8 cellular contexts compared by ENCODE assay signal in genomic region chr15:68797589-68798377, GRCh38.
DNase-seq lines count a peak whose midpoint lies in the region; ATAC-seq lines count a peak whose summit lies in the region.

No MANE protein-coding gene starts in this region.

- peaks cover 81% of the 10 kb centered on the region for H3K36me3 Mint-ChIP-seq in activated T-cell treated with anti-CD3 and anti-CD28 coated beads, Interleukin-2, amount 50 U/mL, for 24 hours (ENCODE audit: low read depth)
- H3K36me3 Mint-ChIP-seq in activated naive CD8-positive, alpha-beta T cell treated with anti-CD3 and anti-CD28 coated beads, Interleukin-2, amount 50 U/mL, for 24 hours (ENCODE audit: low read depth), result peaks cover 20% of the 10 kb centered on the region

- H3K9ac ChIP-seq in subcutaneous abdominal adipose tissue (ENCODE audit: low read length in 5 of 5), result peak overlapping the region in 3 of 5 donors; percentile 2 to 26 (median 7)

- H3K4me3 ChIP-seq in subcutaneous abdominal adipose tissue (ENCODE audit: low read depth in 1 of 5, low read length in 5 of 5), result no peak overlapping the region

- no peaks in the 10 kb centered on the region for H3K9me3 Mint-ChIP-seq in activated T-cell treated with anti-CD3 and anti-CD28 coated beads, Interleukin-2, amount 50 U/mL, for 24 hours
- no peaks in the 10 kb centered on the region for H3K9me3 Mint-ChIP-seq in activated naive CD8-positive, alpha-beta T cell treated with anti-CD3 and anti-CD28 coated beads, Interleukin-2, amount 50 U/mL, for 24 hours

- H3K4me1 Mint-ChIP-seq in activated T-cell treated with anti-CD3 and anti-CD28 coated beads, Interleukin-2, amount 50 U/mL, for 24 hours (ENCODE audit: low read depth), result peaks cover 96% of the 10 kb centered on the region
- H3K4me1 Mint-ChIP-seq in activated naive CD8-positive, alpha-beta T cell treated with anti-CD3 and anti-CD28 coated beads, Interleukin-2, amount 50 U/mL, for 24 hours, result peaks cover 89% of the 10 kb centered on the region

- no peaks in the 10 kb centered on the region for H3K27me3 Mint-ChIP-seq in activated T-cell treated with anti-CD3 and anti-CD28 coated beads, Interleukin-2, amount 50 U/mL, for 24 hours
- H3K27me3 Mint-ChIP-seq in activated naive CD8-positive, alpha-beta T cell treated with anti-CD3 and anti-CD28 coated beads, Interleukin-2, amount 50 U/mL, for 24 hours, result no peaks in the 10 kb centered on the region

- H3K27me3 ChIP-seq in subcutaneous abdominal adipose tissue (ENCODE audit: control insufficient read depth in 5 of 5, insufficient read depth in 4 of 5, low read length in 5 of 5), result no peaks in the 10 kb centered on the region

- ATAC-seq in activated naive CD8-positive, alpha-beta T cell treated with anti-CD3 and anti-CD28 coated beads, Interleukin-2, amount 50 U/mL, for 24 hours, result peak; percentile 44
- ATAC-seq in GM21825 (IDR thresholded peaks at IDR 0.05; ENCODE audit: unreplicated experiment), result no peak
- no peak for ATAC-seq in GM19328 (IDR thresholded peaks at IDR 0.05; ENCODE audit: unreplicated experiment)

- peak overlapping the region; percentile 85 for H3K27ac Mint-ChIP-seq in activated T-cell treated with anti-CD3 and anti-CD28 coated beads, Interleukin-2, amount 50 U/mL, for 24 hours
- H3K27ac Mint-ChIP-seq in activated naive CD8-positive, alpha-beta T cell treated with anti-CD3 and anti-CD28 coated beads, Interleukin-2, amount 50 U/mL, for 24 hours, result peak overlapping the region; percentile 75

- peaks cover 0 to 3% (median 0%) of the 10 kb centered on the region in 5 donors for H3K36me3 ChIP-seq in subcutaneous abdominal adipose tissue (ENCODE audit: control insufficient read depth in 5 of 5, insufficient read depth in 5 of 5, low read length in 5 of 5)

- peak; percentile 25 for DNase-seq in activated T-cell treated with anti-CD3 and anti-CD28 coated beads, Interleukin-2, amount 50 U/mL, for 24 hours
- DNase-seq in activated T-cell treated with anti-CD3 and anti-CD28 coated beads, Interleukin-2, amount 50 U/mL, for 1 hour, result no peak
- no peak for DNase-seq in activated naive CD8-positive, alpha-beta T cell treated with anti-CD3 and anti-CD28 coated beads, Interleukin-2, amount 50 U/mL, for 24 hours
- DNase-seq in left kidney (ENCODE audit: low read depth, low spot score), result peak; percentile 38
- DNase-seq in NCI-H128 (lab: John Stamatoyannopoulos, UW; ENCODE audit: unreplicated experiment), result no peak

- H3K4me3 Mint-ChIP-seq in activated T-cell treated with anti-CD3 and anti-CD28 coated beads, Interleukin-2, amount 50 U/mL, for 24 hours, result peak overlapping the region; percentile 23
- peak overlapping the region; percentile 1 for H3K4me3 Mint-ChIP-seq in activated naive CD8-positive, alpha-beta T cell treated with anti-CD3 and anti-CD28 coated beads, Interleukin-2, amount 50 U/mL, for 24 hours

- peak overlapping the region; percentile 61 for H3K27ac ChIP-seq in subcutaneous abdominal adipose tissue (ENCODE audit: low read depth, low read length)

- H3K4me1 ChIP-seq in subcutaneous abdominal adipose tissue (ENCODE audit: control insufficient read depth in 5 of 5, insufficient read depth in 5 of 5, low read length in 5 of 5), result peaks cover 12 to 75% (median 71%) of the 10 kb centered on the region in 5 donors

- no peaks in the 10 kb centered on the region for H3K9me3 ChIP-seq in subcutaneous abdominal adipose tissue (ENCODE audit: control insufficient read depth in 5 of 5, low read length in 5 of 5)

Comparison
In these comparisons a context has a peak if more than half of its experiments do, and no peak if none do; other contexts are left out.
1. DNase-seq: peak in activated T-cell treated with anti-CD3 and anti-CD28 coated beads, Interleukin-2, amount 50 U/mL, for 24 hours (single experiment) and left kidney (single experiment); none in activated T-cell treated with anti-CD3 and anti-CD28 coated beads, Interleukin-2, amount 50 U/mL, for 1 hour (single experiment), activated naive CD8-positive, alpha-beta T cell treated with anti-CD3 and anti-CD28 coated beads, Interleukin-2, amount 50 U/mL, for 24 hours (single experiment) and NCI-H128 (single experiment).